Comparison of ENCODE assay signal across 14 cellular contexts in the genomic region with DNA sequence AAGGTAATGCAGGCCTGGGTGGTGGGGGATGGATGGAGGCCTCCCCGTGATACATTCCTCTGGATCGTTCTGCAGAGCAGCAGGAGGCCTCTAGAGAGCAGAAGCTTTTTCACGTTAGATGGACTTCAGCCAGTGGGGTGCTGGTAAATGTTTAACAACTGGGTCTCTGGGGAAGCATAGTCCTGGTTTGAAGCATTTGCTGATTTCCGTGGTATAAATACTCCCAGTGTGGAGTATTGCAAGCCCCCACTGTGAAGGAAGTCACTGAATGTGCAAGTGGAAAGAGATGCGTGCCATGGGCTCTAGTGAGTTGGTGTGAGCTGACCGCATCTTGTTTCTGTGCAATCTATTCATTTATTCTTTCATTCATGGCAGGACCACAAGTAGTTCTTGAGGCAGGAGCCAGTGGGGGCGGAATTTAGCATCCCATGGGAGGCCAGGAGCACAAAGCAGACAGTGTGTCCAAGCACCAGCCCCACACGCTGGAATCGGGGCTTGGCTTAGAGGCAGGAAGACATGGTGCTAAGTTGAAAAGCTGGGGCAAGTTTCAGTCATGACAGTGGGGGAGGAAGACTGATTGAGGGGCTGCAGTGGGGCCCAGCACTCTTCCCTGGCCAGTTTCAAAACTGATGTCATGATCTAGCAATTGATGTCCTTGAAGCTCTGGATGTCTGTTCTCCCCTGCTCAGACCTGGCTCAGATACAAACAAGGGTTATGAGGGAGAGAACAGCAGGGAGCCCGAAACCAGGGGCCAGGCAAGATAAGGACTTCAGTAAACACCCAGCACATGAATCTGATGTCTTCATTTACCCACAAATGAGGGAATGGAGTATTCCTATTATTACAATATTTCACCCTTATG.
A peak's percentile ranks its signal among the peaks of the same experiment; 100 is the strongest.
DNase-seq lines count a peak whose midpoint lies in the region; ATAC-seq and TF ChIP-seq lines count a peak whose summit lies in the region.
"Had no signal": no experiment of that assay in that cellular context is flagged by ENCODE, and none has a peak within 500 bp of the region (broad histone marks: within the 10 kb centered on the region; RNA-seq: fewer than 3 reads in every experiment).

No MANE protein-coding gene starts in this region.

- WGBS in hepatocyte (ENCODE audit: low lambda C conversion rate, missing lambda C conversion rate), result 70% methylated on average over 10 of the region's 10 CpGs

- H3K36me3 ChIP-seq in HEK293 (ENCODE audit: control insufficient read depth in 2 of 2, insufficient read depth in 1 of 2, low read length in 2 of 2), result no peaks in the 10 kb centered on the region
- no peaks in the 10 kb centered on the region for H3K36me3 ChIP-seq in hepatocyte (replicated peaks; ENCODE audit: insufficient read depth, low read depth)
- H3K36me3 ChIP-seq: neutrophil, stomach had no signal

- no peaks in the 10 kb centered on the region for H3K27me3 ChIP-seq in hepatocyte
- H3K27me3 ChIP-seq: stomach had no signal

- POLR2A ChIA-PET in HEK293 (lab: Yijun Ruan, JAX), result no interaction called here

- H3K4me3 ChIP-seq in HEK293 (ENCODE audit: low read depth, low read length) (no peak overlapping the region), hepatocyte (no peak overlapping the region), skeletal muscle cell (ENCODE audit: low read depth, low read length) (no peak overlapping the region), coronary artery (no peak overlapping the region)
- H3K4me3 ChIP-seq: stomach had no signal

- DNase-seq in astrocyte of the hippocampus (ENCODE audit: low read depth, low spot score), result peak; percentile 38
- peak; percentile 58 for DNase-seq in hepatocyte (ENCODE audit: low spot score)
- DNase-seq in skeletal muscle cell (ENCODE audit: low read depth), result peak; percentile 29
- no peak for DNase-seq in NCI-H524 (lab: John Stamatoyannopoulos, UW)
- no peak for DNase-seq in coronary artery (ENCODE audit: low spot score)
- DNase-seq: Calu3, kidney, NCI-H1436, stomach, T1000 had no signal

- peak overlapping the region; percentile 51 for H3K4me2 ChIP-seq in hepatocyte

- no peaks in the 10 kb centered on the region for H3K79me2 ChIP-seq in hepatocyte

- H3K9me2 ChIP-seq in hepatocyte (replicated peaks; ENCODE audit: insufficient read depth), result no peaks in the 10 kb centered on the region

- H4K20me1 ChIP-seq in hepatocyte (ENCODE audit: insufficient read depth, poor library complexity, severe bottlenecking), result no peaks in the 10 kb centered on the region

- H3K27ac ChIP-seq in HEK293 (ENCODE audit: extremely low read depth, low read depth, low read length), result peak overlapping the region; percentile 27; the same call in 1 of the 2 replicates
- H3K27ac ChIP-seq in hepatocyte, result peak overlapping the region; percentile 50
- H3K27ac ChIP-seq in coronary artery, result no peak overlapping the region
- H3K27ac ChIP-seq: neutrophil, stomach had no signal

- ATAC-seq in HG02885 (IDR thresholded peaks at IDR 0.05; ENCODE audit: poor library complexity, unreplicated experiment), result no peak
- ATAC-seq: SK-N-SH treated with all-trans-retinoic acid at 6 μM for 48 hours had no signal

- H3K4me1 ChIP-seq in HEK293 (ENCODE audit: control insufficient read depth, insufficient read depth, low read length), result peaks cover 11% of the 10 kb centered on the region; the same call in 1 of the 2 replicates
- peaks cover 12% of the 10 kb centered on the region for H3K4me1 ChIP-seq in hepatocyte (ENCODE audit: insufficient read depth)
- H3K4me1 ChIP-seq: stomach had no signal

- CTCF ChIA-PET in HEK293 (lab: Yijun Ruan, JAX), result no interaction called here

- no peak for TF ChIP-seq CTCF in HEK293 (tag by site-specific recombination; IDR thresholded peaks at IDR 0.05)
- TF ChIP-seq CTCF in hepatocyte (IDR thresholded peaks at IDR 0.05; ENCODE audit: poor library complexity), result no peak
- TF ChIP-seq CTCF in coronary artery (IDR thresholded peaks at IDR 0.05), result no peak

- no peak overlapping the region for H2AFZ ChIP-seq in hepatocyte

- H3K9me3 ChIP-seq in HEK293 (ENCODE audit: control insufficient read depth, insufficient read depth, low read depth, low read length) (no peaks in the 10 kb centered on the region), hepatocyte (ENCODE audit: low read depth) (no peaks in the 10 kb centered on the region)
- H3K9me3 ChIP-seq: neutrophil had no signal

TF ChIP-seq in HEK293, 187 proteins besides CTCF, POLR2A, EP300 and RAD21 (continues in another document):
- no peak for TF ChIP-seq ZNF558 (tag by site-specific recombination; IDR thresholded peaks at IDR 0.05)
- TF ChIP-seq, protein P1, sequence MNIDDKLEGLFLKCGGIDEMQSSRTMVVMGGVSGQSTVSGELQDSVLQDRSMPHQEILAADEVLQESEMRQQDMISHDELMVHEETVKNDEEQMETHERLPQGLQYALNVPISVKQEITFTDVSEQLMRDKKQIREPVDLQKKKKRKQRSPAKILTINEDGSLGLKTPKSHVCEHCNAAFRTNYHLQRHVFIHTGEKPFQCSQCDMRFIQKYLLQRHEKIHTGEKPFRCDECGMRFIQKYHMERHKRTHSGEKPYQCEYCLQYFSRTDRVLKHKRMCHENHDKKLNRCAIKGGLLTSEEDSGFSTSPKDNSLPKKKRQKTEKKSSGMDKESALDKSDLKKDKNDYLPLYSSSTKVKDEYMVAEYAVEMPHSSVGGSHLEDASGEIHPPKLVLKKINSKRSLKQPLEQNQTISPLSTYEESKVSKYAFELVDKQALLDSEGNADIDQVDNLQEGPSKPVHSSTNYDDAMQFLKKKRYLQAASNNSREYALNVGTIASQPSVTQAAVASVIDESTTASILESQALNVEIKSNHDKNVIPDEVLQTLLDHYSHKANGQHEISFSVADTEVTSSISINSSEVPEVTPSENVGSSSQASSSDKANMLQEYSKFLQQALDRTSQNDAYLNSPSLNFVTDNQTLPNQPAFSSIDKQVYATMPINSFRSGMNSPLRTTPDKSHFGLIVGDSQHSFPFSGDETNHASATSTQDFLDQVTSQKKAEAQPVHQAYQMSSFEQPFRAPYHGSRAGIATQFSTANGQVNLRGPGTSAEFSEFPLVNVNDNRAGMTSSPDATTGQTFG (tag by site-specific recombination; IDR thresholded peaks at IDR 0.05; ENCODE audit: borderline replicate concordance), result no peak
- TF ChIP-seq ZBTB8A (tag by site-specific recombination; IDR thresholded peaks at IDR 0.05), result no peak
- no peak for TF ChIP-seq ZBTB21 (tag by site-specific recombination; IDR thresholded peaks at IDR 0.05)
- peak; percentile 70 for TF ChIP-seq ZFP69B (tag by site-specific recombination; IDR thresholded peaks at IDR 0.05)
- TF ChIP-seq ZNF843 (tag by site-specific recombination; IDR thresholded peaks at IDR 0.05), result 0 out of 2 replicates have a peak, but pooled peaks have one; percentile 41
- no peak for TF ChIP-seq ZNF112 (tag by site-specific recombination; IDR thresholded peaks at IDR 0.05)
- 0 out of 2 replicates have a peak, but pooled peaks have one; percentile 34 for TF ChIP-seq ZBTB48 (tag by site-specific recombination; IDR thresholded peaks at IDR 0.05)
- no peak for TF ChIP-seq ZNF555 (tag by site-specific recombination; conservative IDR thresholded peaks at IDR 0.05)
- TF ChIP-seq, protein P2, sequence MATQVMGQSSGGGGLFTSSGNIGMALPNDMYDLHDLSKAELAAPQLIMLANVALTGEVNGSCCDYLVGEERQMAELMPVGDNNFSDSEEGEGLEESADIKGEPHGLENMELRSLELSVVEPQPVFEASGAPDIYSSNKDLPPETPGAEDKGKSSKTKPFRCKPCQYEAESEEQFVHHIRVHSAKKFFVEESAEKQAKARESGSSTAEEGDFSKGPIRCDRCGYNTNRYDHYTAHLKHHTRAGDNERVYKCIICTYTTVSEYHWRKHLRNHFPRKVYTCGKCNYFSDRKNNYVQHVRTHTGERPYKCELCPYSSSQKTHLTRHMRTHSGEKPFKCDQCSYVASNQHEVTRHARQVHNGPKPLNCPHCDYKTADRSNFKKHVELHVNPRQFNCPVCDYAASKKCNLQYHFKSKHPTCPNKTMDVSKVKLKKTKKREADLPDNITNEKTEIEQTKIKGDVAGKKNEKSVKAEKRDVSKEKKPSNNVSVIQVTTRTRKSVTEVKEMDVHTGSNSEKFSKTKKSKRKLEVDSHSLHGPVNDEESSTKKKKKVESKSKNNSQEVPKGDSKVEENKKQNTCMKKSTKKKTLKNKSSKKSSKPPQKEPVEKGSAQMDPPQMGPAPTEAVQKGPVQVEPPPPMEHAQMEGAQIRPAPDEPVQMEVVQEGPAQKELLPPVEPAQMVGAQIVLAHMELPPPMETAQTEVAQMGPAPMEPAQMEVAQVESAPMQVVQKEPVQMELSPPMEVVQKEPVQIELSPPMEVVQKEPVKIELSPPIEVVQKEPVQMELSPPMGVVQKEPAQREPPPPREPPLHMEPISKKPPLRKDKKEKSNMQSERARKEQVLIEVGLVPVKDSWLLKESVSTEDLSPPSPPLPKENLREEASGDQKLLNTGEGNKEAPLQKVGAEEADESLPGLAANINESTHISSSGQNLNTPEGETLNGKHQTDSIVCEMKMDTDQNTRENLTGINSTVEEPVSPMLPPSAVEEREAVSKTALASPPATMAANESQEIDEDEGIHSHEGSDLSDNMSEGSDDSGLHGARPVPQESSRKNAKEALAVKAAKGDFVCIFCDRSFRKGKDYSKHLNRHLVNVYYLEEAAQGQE (tag by site-specific recombination; IDR thresholded peaks at IDR 0.05), result no peak
- TF ChIP-seq ZFHX2 (tag by site-specific recombination; conservative IDR thresholded peaks at IDR 0.05), result no peak
- no peak for TF ChIP-seq AEBP2 (tag by site-specific recombination; IDR thresholded peaks at IDR 0.05; ENCODE audit: borderline replicate concordance)
- no peak for TF ChIP-seq ZNF121 (tag by site-specific recombination; IDR thresholded peaks at IDR 0.05)

Comparison
In these comparisons a context has a peak if more than half of its experiments do, and no peak if none do; other contexts are left out.
1. H3K27ac ChIP-seq: peak in HEK293 (single experiment) and hepatocyte (single experiment); none in coronary artery (0 of 2).
2. DNase-seq: peak in astrocyte of the hippocampus (single experiment), hepatocyte (single experiment) and skeletal muscle cell (single experiment); none in NCI-H524 (0 of 2) and coronary artery (single experiment).